ENCODE assay signal across 26 cellular contexts in the genomic region with DNA sequence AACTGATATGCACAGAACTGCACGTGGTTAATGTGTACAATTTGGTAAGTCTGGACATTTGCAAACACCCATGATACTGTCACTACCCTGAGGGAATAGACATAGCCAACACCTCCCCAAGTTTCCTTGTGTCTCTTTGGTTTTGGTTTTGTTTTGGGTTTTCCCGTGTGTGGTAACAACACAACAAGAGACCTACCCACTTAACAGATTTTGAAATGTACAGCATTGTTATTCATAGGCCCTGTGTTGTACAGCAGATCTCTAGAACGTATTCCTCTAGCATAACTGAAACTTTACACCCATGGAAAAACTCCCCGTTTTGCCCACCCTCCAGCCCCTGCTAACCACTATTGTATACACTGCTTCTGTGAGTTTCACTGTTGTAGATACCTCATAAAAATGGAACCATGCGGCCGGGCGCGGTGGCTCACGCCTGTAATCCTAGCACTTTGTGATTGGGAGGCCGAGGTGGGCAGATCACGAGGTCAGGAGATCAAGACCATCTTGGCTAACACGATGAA.
DNase-seq lines count a peak whose midpoint lies in the region; ATAC-seq and TF ChIP-seq lines count a peak whose summit lies in the region.
"Had no signal": no experiment of that assay in that cellular context is flagged by ENCODE, and none has a peak within 500 bp of the region (broad histone marks: within the 10 kb centered on the region; RNA-seq: fewer than 3 reads in every experiment).

No MANE protein-coding gene starts in this region.

- H3K36me3 Mint-ChIP-seq in activated naive CD4-positive, alpha-beta T cell treated with anti-CD3 and anti-CD28 coated beads, Interleukin-2, amount 10 ng/mL, durations not matched to agents 7 days and 5 days, result no peaks in the 10 kb centered on the region
- no peaks in the 10 kb centered on the region for H3K36me3 Mint-ChIP-seq in activated CD8-positive, alpha-beta T cell treated with anti-CD3 and anti-CD28 coated beads for 36 hours (ENCODE audit: low read depth)
- H3K36me3 Mint-ChIP-seq: brain; naive thymus-derived CD8-positive, alpha-beta T cell; T-cell; WTC11 had no signal

- ATAC-seq in activated CD8-positive, alpha-beta T cell treated with anti-CD3 and anti-CD28 coated beads for 36 hours, result peak; percentile 22
- ATAC-seq in GM19328 (IDR thresholded peaks at IDR 0.05; ENCODE audit: unreplicated experiment) (no peak), GM21717 (IDR thresholded peaks at IDR 0.05; ENCODE audit: unreplicated experiment) (no peak)
- ATAC-seq: gastrocnemius medialis; lower lobe of right lung; naive thymus-derived CD8-positive, alpha-beta T cell; T-cell; WTC11 had no signal

- in situ Hi-C loops in ACHN (cut with HindIII; ENCODE audit: low pct_ligation_motif_present, low pct_unique_long_range_greater_than_20kb, low sequenced_read_pairs), result no loop called here

- no peaks in the 10 kb centered on the region for H3K9me3 Mint-ChIP-seq in activated naive CD4-positive, alpha-beta T cell treated with anti-CD3 and anti-CD28 coated beads, Interleukin-2, amount 10 ng/mL, durations not matched to agents 7 days and 5 days
- no peaks in the 10 kb centered on the region for H3K9me3 Mint-ChIP-seq in activated CD8-positive, alpha-beta T cell treated with anti-CD3 and anti-CD28 coated beads for 36 hours
- H3K9me3 Mint-ChIP-seq: naive thymus-derived CD8-positive, alpha-beta T cell; T-cell; WTC11 had no signal

- peaks cover 34% of the 10 kb centered on the region for H3K27me3 Mint-ChIP-seq in activated naive CD4-positive, alpha-beta T cell treated with anti-CD3 and anti-CD28 coated beads, Interleukin-2, amount 10 ng/mL, durations not matched to agents 7 days and 5 days
- peaks cover 5% of the 10 kb centered on the region for H3K27me3 Mint-ChIP-seq in activated CD8-positive, alpha-beta T cell treated with anti-CD3 and anti-CD28 coated beads for 36 hours

- intact Hi-C loops in activated CD8-positive, alpha-beta T cell treated with anti-CD3 and anti-CD28 coated beads for 36 hours (cut with micrococcal nuclease), result no loop called here

- CTCF ChIA-PET in activated naive CD4-positive, alpha-beta T cell treated with anti-CD3 and anti-CD28 coated beads, Interleukin-2, amount 10 ng/mL, durations not matched to agents 7 days and 5 days (lab: Charles Lee), result interaction anchor here (1.1 to 2.2 kb wide), 3 partner anchors 30 to 77 kb away, joined by 3 to 7 read pairs (median 3); no protein-coding TSS in a partner anchor
- CTCF ChIA-PET in activated CD8-positive, alpha-beta T cell treated with anti-CD3 and anti-CD28 coated beads for 36 hours (lab: Charles Lee), result no interaction called here

- TF ChIP-seq CTCF in activated CD8-positive, alpha-beta T cell treated with anti-CD3 and anti-CD28 coated beads for 36 hours (IDR thresholded peaks at IDR 0.05), result no peak
- no peak for TF ChIP-seq CTCF in epithelial cell of esophagus (IDR thresholded peaks at IDR 0.05; ENCODE audit: insufficient read depth, low read depth, low read length, missing control alignments)

- peak overlapping the region; percentile 29 for H3K27ac Mint-ChIP-seq in activated naive CD4-positive, alpha-beta T cell treated with anti-CD3 and anti-CD28 coated beads, Interleukin-2, amount 10 ng/mL, durations not matched to agents 7 days and 5 days
- no peak overlapping the region for H3K27ac Mint-ChIP-seq in activated CD8-positive, alpha-beta T cell treated with anti-CD3 and anti-CD28 coated beads for 36 hours
- H3K27ac Mint-ChIP-seq: brain, T-cell, WTC11 had no signal

- POLR2A ChIA-PET in activated CD8-positive, alpha-beta T cell treated with anti-CD3 and anti-CD28 coated beads for 36 hours (lab: Charles Lee), result interaction anchor here (0.6 kb wide), 2 partner anchors 43 to 78 kb away, joined by 3 read pairs; no protein-coding TSS in a partner anchor

- no peak overlapping the region for H3K4me3 Mint-ChIP-seq in activated naive CD4-positive, alpha-beta T cell treated with anti-CD3 and anti-CD28 coated beads, Interleukin-2, amount 10 ng/mL, durations not matched to agents 7 days and 5 days
- no peak overlapping the region for H3K4me3 Mint-ChIP-seq in activated CD8-positive, alpha-beta T cell treated with anti-CD3 and anti-CD28 coated beads for 36 hours
- H3K4me3 Mint-ChIP-seq: brain; naive thymus-derived CD8-positive, alpha-beta T cell; T-cell; WTC11 had no signal

- H3K4me3 ChIP-seq in epithelial cell of esophagus (ENCODE audit: low read length), result no peak overlapping the region
- H3K4me3 ChIP-seq: gastrocnemius medialis, lower lobe of right lung, sigmoid colon, SJCRH30, tibial nerve had no signal

- no peak for DNase-seq in activated naive CD4-positive, alpha-beta T cell treated with anti-CD3 and anti-CD28 coated beads, Interleukin-2, amount 10 ng/mL, durations not matched to agents 7 days and 5 days
- no peak for DNase-seq in activated naive CD4-positive, alpha-beta T cell (lab: John Stamatoyannopoulos, UW)
- peak; percentile 25 for DNase-seq in activated CD8-positive, alpha-beta T cell treated with anti-CD3 and anti-CD28 coated beads for 36 hours
- DNase-seq in epithelial cell of esophagus (ENCODE audit: low read depth) (peak; percentile 35), ACHN (no peak)
- DNase-seq: activated naive CD4-positive, alpha-beta T cell treated with Interleukin-2 at 50 U/mL for 16 hours; amniotic stem cell; BE2C; DMS53; gastrocnemius medialis; GOT3; lower lobe of right lung; naive thymus-derived CD8-positive, alpha-beta T cell; NCI-H446; NCI-H774; occipital lobe; sigmoid colon; SJCRH30; stimulated activated CD4-positive, alpha-beta T cell treated with anti-CD3 and anti-CD28 coated beads, Interleukin-12 subunit alpha, Interleukin-12 subunit beta, amount 100 ng/mL, for 4 hours; stimulated activated CD4-positive, alpha-beta T cell treated with anti-CD3 and anti-CD28 coated beads, Interleukin-2, amount 100 ng/mL, for 48 hours; T-cell had no signal

- peaks cover 35% of the 10 kb centered on the region for H3K4me1 Mint-ChIP-seq in activated naive CD4-positive, alpha-beta T cell treated with anti-CD3 and anti-CD28 coated beads, Interleukin-2, amount 10 ng/mL, durations not matched to agents 7 days and 5 days
- H3K4me1 Mint-ChIP-seq in activated CD8-positive, alpha-beta T cell treated with anti-CD3 and anti-CD28 coated beads for 36 hours (ENCODE audit: low read depth), result peaks cover 22% of the 10 kb centered on the region
- H3K4me1 Mint-ChIP-seq: brain, WTC11 had no signal

Comparison
In these comparisons a context has a peak if more than half of its experiments do, and no peak if none do; other contexts are left out.
1. DNase-seq: peak in activated CD8-positive, alpha-beta T cell treated with anti-CD3 and anti-CD28 coated beads for 36 hours (single experiment) and epithelial cell of esophagus (single experiment); none in activated naive CD4-positive, alpha-beta T cell treated with anti-CD3 and anti-CD28 coated beads, Interleukin-2, amount 10 ng/mL, durations not matched to agents 7 days and 5 days (single experiment), activated naive CD4-positive, alpha-beta T cell (0 of 4) and ACHN (single experiment).